ENCODE assay signal across 27 cellular contexts in genomic region chr10:7133958-7134357, GRCh38.
"Had no signal": no experiment of that assay in that cellular context is flagged by ENCODE, and none has a peak within 500 bp of the region (broad histone marks: within the 10 kb centered on the region; RNA-seq: fewer than 3 reads in every experiment).

No MANE protein-coding gene starts in this region.

- H3K4me3 ChIP-seq: neural progenitor cell, pancreas, psoas muscle, skin epidermis, smooth muscle cell, suprapubic skin, testis, tibial artery, transverse colon, upper lobe of right lung, uterus had no signal

- H3K36me3 Mint-ChIP-seq: natural killer cell, neural progenitor cell, type B pancreatic cell had no signal

- H3K4me1 ChIP-seq: neural progenitor cell, pancreas, psoas muscle, suprapubic skin, testis, tibial artery, transverse colon, upper lobe of right lung, uterus had no signal

- H3K4me2 ChIP-seq: neural progenitor cell, smooth muscle cell had no signal

- H3K9me3 Mint-ChIP-seq: natural killer cell; stimulated activated naive CD8-positive, alpha-beta T cell treated with anti-CD3 and anti-CD28 coated beads, Interleukin-15, amount 100 ng/mL, for 72 hours had no signal

- H3K9me3 ChIP-seq: pancreas, psoas muscle, suprapubic skin, testis, tibial artery, transverse colon, upper lobe of right lung, uterus had no signal

- H3K9ac ChIP-seq: neural progenitor cell had no signal

- ATAC-seq: naive thymus-derived CD4-positive, alpha-beta T cell; natural killer cell; pancreas; psoas muscle; right cardiac atrium; sciatic nerve; stimulated activated naive CD8-positive, alpha-beta T cell treated with anti-CD3 and anti-CD28 coated beads, Interleukin-15, amount 100 ng/mL, for 72 hours; stimulated activated naive CD8-positive, alpha-beta T cell treated with anti-CD3 and anti-CD28 coated beads, Interleukin-15, Interleukin-2, amounts not matched to agents 100 U/mL and 50 U/mL, for 24 hours; upper lobe of right lung had no signal

- H3K27ac ChIP-seq: neural progenitor cell, pancreas, psoas muscle, skin epidermis, suprapubic skin, testis, tibial artery, transverse colon, upper lobe of right lung, uterus had no signal

- FAIRE-seq: pancreas had no signal

- H3K27ac Mint-ChIP-seq: natural killer cell; neural progenitor cell; stimulated activated naive CD8-positive, alpha-beta T cell treated with anti-CD3 and anti-CD28 coated beads, Interleukin-15, amount 100 ng/mL, for 72 hours; type B pancreatic cell had no signal

- H3K36me3 ChIP-seq: neural progenitor cell, pancreas, spleen, suprapubic skin, tibial artery, transverse colon, upper lobe of right lung, uterus had no signal

- H2AFZ ChIP-seq: neural progenitor cell had no signal

- H3K4me3 Mint-ChIP-seq: naive thymus-derived CD4-positive, alpha-beta T cell; natural killer cell; nephron; neural progenitor cell; stimulated activated naive CD8-positive, alpha-beta T cell treated with anti-CD3 and anti-CD28 coated beads, Interleukin-15, amount 100 ng/mL, for 72 hours; type B pancreatic cell had no signal

- H3K27me3 ChIP-seq: neural progenitor cell, pancreas, spleen, suprapubic skin, testis, tibial artery, transverse colon had no signal

- DNase-seq: natural killer cell; pancreas; psoas muscle; right cardiac atrium; spleen; stimulated activated CD4-positive, alpha-beta T cell treated with anti-CD3 and anti-CD28 coated beads, Interleukin-12 subunit alpha, Interleukin-12 subunit beta, amount 100 ng/mL, for 4 hours; stimulated activated CD4-positive, alpha-beta T cell treated with anti-CD3 and anti-CD28 coated beads, Interleukin-1b, Interleukin-23, amount 100 ng/mL, for 48 hours; stimulated activated CD4-positive, alpha-beta T cell treated with anti-CD3 and anti-CD28 coated beads, Interleukin-4, amount 100 ng/mL, for 1 hour; stimulated activated CD4-positive, alpha-beta T cell treated with anti-CD3 and anti-CD28 coated beads, Interleukin-4, amount 100 ng/mL, for 4 hours; stimulated activated CD8-positive, alpha-beta memory T cell treated with anti-CD3 and anti-CD28 coated beads, Interleukin-4, amount 100 ng/mL, for 48 hours; stimulated activated naive CD4-positive, alpha-beta T cell; stimulated activated naive CD8-positive, alpha-beta T cell treated with anti-CD3 and anti-CD28 coated beads, Interleukin-15, amount 100 ng/mL, for 72 hours; stimulated activated naive CD8-positive, alpha-beta T cell treated with anti-CD3 and anti-CD28 coated beads, Interleukin-15, Interleukin-2, amounts not matched to agents 100 U/mL and 50 U/mL, for 24 hours; substantia nigra; testis; tibial artery; transverse colon; upper lobe of right lung; uterus had no signal
